Comparison of ENCODE assay signal across 8 cellular contexts in the genomic region with DNA sequence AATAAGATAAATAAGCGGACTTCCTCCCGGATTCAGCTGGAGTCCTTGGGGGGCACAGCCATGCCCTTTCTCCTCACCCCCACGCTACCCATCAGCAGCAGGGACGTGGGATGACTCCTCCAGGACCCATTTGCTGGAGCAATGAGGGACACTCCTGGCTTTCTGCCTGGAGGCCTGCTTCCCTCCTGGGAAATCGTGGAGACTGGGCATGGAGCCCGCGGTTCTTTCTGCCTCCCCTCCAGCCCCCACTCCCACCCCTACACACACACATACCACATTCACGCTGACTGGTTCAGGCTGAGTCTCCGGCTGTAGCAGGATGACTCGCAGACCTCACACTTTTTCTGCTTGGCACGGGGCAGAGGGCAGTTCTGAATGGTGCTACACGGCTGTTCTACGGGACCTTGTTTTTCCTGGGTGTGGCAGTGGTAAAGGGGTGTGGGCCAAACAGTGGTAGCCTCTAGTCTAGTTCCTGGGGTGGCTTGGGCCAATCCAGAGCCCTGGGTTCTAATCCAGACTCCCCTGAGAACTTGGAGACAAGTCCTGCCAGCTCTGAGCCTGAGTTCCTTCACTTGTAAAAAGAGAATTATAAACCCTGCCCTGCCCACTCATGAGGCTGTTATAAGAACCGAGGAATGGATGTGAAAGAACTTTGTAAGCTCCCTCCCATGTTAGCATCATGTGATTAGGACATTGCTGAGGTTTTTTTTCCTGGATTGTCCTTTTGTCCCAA.
A peak's percentile ranks its signal among the peaks of the same experiment; 100 is the strongest.
DNase-seq lines count a peak whose midpoint lies in the region; ATAC-seq and TF ChIP-seq lines count a peak whose summit lies in the region.

No MANE protein-coding gene starts in this region.

- no peak for TF ChIP-seq CTCF in fibroblast of mammary gland (conservative IDR thresholded peaks at IDR 0.05; ENCODE audit: control insufficient read depth, insufficient read depth, low read depth, low read length)
- no peak for TF ChIP-seq CTCF in nephron (IDR thresholded peaks at IDR 0.05; ENCODE audit: unreplicated experiment in 3 of 3)

- no peaks in the 10 kb centered on the region for H3K36me3 Mint-ChIP-seq in nephron (ENCODE audit: low read depth)

- no peak overlapping the region for H3K4me3 ChIP-seq in fibroblast of mammary gland (ENCODE audit: control insufficient read depth, low read depth, low read length)

- peaks cover 56% of the 10 kb centered on the region for H3K4me1 Mint-ChIP-seq in nephron

- H3K27ac Mint-ChIP-seq in nephron: peak overlapping the region; percentile 80 to 91 (median 82)

- ATAC-seq in HG03457 (IDR thresholded peaks at IDR 0.05; ENCODE audit: unreplicated experiment) (no peak), HG03565 (IDR thresholded peaks at IDR 0.05; ENCODE audit: unreplicated experiment) (no peak)

- H3K4me3 Mint-ChIP-seq in nephron: peak overlapping the region in 2 of 3 experiments; percentile 5 to 30

- H3K27me3 Mint-ChIP-seq in nephron (ENCODE audit: low read depth): peaks cover 37% of the 10 kb centered on the region

- DNase-seq in DMS 273 (lab: John Stamatoyannopoulos, UW; ENCODE audit: unreplicated experiment) (peak; percentile 100), NCI-H226 (peak; percentile 95), fibroblast of mammary gland (ENCODE audit: low read depth) (peak; percentile 88), LoVo (ENCODE audit: low spot score) (no peak), D341Med (ENCODE audit: low spot score) (no peak)

- H3K9me3 Mint-ChIP-seq in nephron: no peaks in the 10 kb centered on the region

Comparison
In these comparisons a context has a peak if more than half of its experiments do, and no peak if none do; other contexts are left out.
1. DNase-seq: peak in DMS 273 (single experiment), NCI-H226 (single experiment) and fibroblast of mammary gland (single experiment); none in LoVo (single experiment) and D341Med (single experiment).